In the genomic region with DNA sequence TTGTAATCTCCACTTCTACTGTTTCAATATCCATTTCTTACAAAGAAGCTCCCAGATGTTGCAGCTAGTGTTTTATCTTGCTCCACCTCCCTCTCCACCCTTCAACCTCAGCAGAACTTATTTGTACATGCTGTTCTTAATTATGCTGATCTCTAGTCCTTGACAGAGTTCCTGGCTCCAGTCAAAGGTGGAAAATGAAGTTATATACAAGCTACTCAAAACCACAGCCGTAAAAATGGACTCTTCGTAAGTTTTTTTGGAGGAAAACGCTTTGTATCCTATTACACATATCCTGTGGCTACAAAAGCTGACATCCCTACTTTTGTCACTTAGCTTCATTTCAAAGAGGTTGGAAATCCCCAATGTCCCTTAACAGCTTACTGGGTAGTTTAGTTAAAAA, we compare ENCODE assay signal across 23 cellular contexts. TPM values are rescaled to one million over a fixed set of nuclear protein-coding genes. Genes with fewer than 3 reads are reported as not detected.
A peak's percentile ranks its signal among the peaks of the same experiment; 100 is the strongest.
DNase-seq lines count a peak whose midpoint lies in the region; ATAC-seq and TF ChIP-seq lines count a peak whose summit lies in the region.
"Had no signal": no experiment of that assay in that cellular context is flagged by ENCODE, and none has a peak within 500 bp of the region (broad histone marks: within the 10 kb centered on the region; RNA-seq: fewer than 3 reads in every experiment).

No MANE protein-coding gene starts in this region.

- no peak for ATAC-seq in GM18505 (IDR thresholded peaks at IDR 0.05; ENCODE audit: unreplicated experiment)
- ATAC-seq in HG03469 (IDR thresholded peaks at IDR 0.05; ENCODE audit: unreplicated experiment) = no peak
- ATAC-seq: activated CD8-positive, alpha-beta memory T cell treated with anti-CD3 and anti-CD28 coated beads, Interleukin-2, amount 10 ng/mL, durations not matched to agents 7 days and 5 days; mucosa of descending colon had no signal

- H3K27ac ChIP-seq in SK-N-MC = no peak overlapping the region
- peak overlapping the region in 7 of 8 donors; percentile 41 to 74 (median 73) for H3K27ac ChIP-seq in spleen
- H3K27ac ChIP-seq: epithelial cell of prostate had no signal

- intact Hi-C loops in spleen (cut with DNase I; ENCODE audit: low total_unique reads) = no loop called here

- H3K36me3 ChIP-seq in SK-N-MC (ENCODE audit: insufficient read depth, low read length) (no peaks in the 10 kb centered on the region), spleen (no peaks in the 10 kb centered on the region)

- WGBS in spleen, 5 donors = 14 to 37% (median 24%) methylated on average over 3 of the region's 3 CpGs

- H3K4me3 ChIP-seq in SK-N-MC = no peak overlapping the region
- H3K4me3 ChIP-seq in spleen = peak overlapping the region in 3 of 8 donors; percentile 11 to 36 (median 14)
- H3K4me3 ChIP-seq: mucosa of descending colon had no signal

- peaks cover 0 to 4% (median 0%) of the 10 kb centered on the region in 7 donors for H3K27me3 ChIP-seq in spleen (replicated peaks in 1 of 7)

- H3K9me3 ChIP-seq in SK-N-MC (ENCODE audit: low read depth, low read length) = no peaks in the 10 kb centered on the region
- H3K9me3 ChIP-seq in spleen = no peaks in the 10 kb centered on the region
- H3K9me3 ChIP-seq: mucosa of descending colon had no signal

- no peak overlapping the region for H3K9ac ChIP-seq in SK-N-MC (ENCODE audit: insufficient read length)

- TF ChIP-seq POLR2A in spleen (IDR thresholded peaks at IDR 0.05) = no peak
- TF ChIP-seq POLR2A in GM18505 (IDR thresholded peaks at IDR 0.05; ENCODE audit: borderline replicate concordance, extremely low read depth, insufficient read depth, insufficient read length) = no peak

- DNase-seq in GM04503 (ENCODE audit: low read depth) (peak; percentile 30), SK-N-MC (ENCODE audit: low read depth, low spot score) (peak; percentile 28), glomerular endothelial cell (ENCODE audit: extremely low read depth, low read depth, low spot score) (peak; percentile 27), spleen (no peak), NCI-H524 (lab: John Stamatoyannopoulos, UW) (no peak)
- DNase-seq in central memory CD4-positive, alpha-beta T cell = no peak
- DNase-seq: activated CD4-positive, CD25-positive, alpha-beta regulatory T cell treated with anti-CD3 and anti-CD28 coated beads, Interleukin-2, amount 50 U/mL, for 72 hours; activated CD8-positive, alpha-beta memory T cell treated with anti-CD3 and anti-CD28 coated beads, Interleukin-2, amount 10 ng/mL, durations not matched to agents 7 days and 5 days; activated effector memory CD4-positive, alpha-beta T cell treated with anti-CD3 and anti-CD28 coated beads, Interleukin-2, amount 50 U/mL, for 16 hours; anterior cingulate cortex; GDM1; head of caudate nucleus; kidney glomerular epithelial cell; mucosa of descending colon; NCI-H1048; NCI-H2081 treated with DMSO at 0.1 percent for 48 hours; NCI-H510A; occipital lobe; stimulated activated CD4-positive, alpha-beta T cell treated with anti-CD3 and anti-CD28 coated beads, Interleukin-2, amount 100 ng/mL, for 48 hours had no signal

- TF ChIP-seq CTCF in spleen (IDR thresholded peaks at IDR 0.05 in 8 of 11, conservative IDR thresholded peaks at IDR 0.05 in 3 of 11) = no peak

- peaks cover 0 to 29% (median 6%) of the 10 kb centered on the region in 6 donors for H3K4me1 ChIP-seq in spleen

RNA-seq across cellular contexts. Expression of a gene that starts 1.3 kb away (rescaled TPM):
- 12.8 and 20.0 TPM in 2 replicates for total RNA-seq in glomerular endothelial cell
- total RNA-seq in spleen = 10 to 100 TPM in 1 of 7 donors, 1 to 10 TPM in 6; 6.0 to 12.4 (median 7.7) TPM
- polyA plus RNA-seq in spleen = 1 to 10 TPM; 1.5 to 4.2 (median 2.4) TPM
- total RNA-seq: activated CD8-positive, alpha-beta memory T cell treated with anti-CD3 and anti-CD28 coated beads, Interleukin-2, amount 10 ng/mL, durations not matched to agents 7 days and 5 days; B cell had no signal

RNA-seq across cellular contexts. Expression of a gene that starts 32.5 kb away (rescaled TPM):
- 0.15 and 0.41 TPM in 2 replicates for total RNA-seq in glomerular endothelial cell
- 100 to 1,000 TPM in 1 of 7 donors, 10 to 100 TPM in 6; 37.4 to 111 (median 51.8) TPM for total RNA-seq in spleen
- 10 to 100 TPM in 2 of 3 donors, 1 to 10 TPM in 1; 7.7 to 20.4 (median 11.7) TPM for polyA plus RNA-seq in spleen

Comparison
In these comparisons a context has a peak if more than half of its experiments do, and no peak if none do; other contexts are left out.
1. DNase-seq: peak in GM04503 (single experiment), SK-N-MC (single experiment) and glomerular endothelial cell (single experiment); none in spleen (single experiment), NCI-H524 (0 of 2) and central memory CD4-positive, alpha-beta T cell (single experiment).
2. RNA of a gene that starts 32.5 kb away (total RNA-seq): 37.4 to 111 TPM in spleen; 0.15 to 0.41 TPM in glomerular endothelial cell; every median in the first group is over 10 times any median in the second.